Comparison of ENCODE assay signal across 17 cellular contexts in the genomic region with DNA sequence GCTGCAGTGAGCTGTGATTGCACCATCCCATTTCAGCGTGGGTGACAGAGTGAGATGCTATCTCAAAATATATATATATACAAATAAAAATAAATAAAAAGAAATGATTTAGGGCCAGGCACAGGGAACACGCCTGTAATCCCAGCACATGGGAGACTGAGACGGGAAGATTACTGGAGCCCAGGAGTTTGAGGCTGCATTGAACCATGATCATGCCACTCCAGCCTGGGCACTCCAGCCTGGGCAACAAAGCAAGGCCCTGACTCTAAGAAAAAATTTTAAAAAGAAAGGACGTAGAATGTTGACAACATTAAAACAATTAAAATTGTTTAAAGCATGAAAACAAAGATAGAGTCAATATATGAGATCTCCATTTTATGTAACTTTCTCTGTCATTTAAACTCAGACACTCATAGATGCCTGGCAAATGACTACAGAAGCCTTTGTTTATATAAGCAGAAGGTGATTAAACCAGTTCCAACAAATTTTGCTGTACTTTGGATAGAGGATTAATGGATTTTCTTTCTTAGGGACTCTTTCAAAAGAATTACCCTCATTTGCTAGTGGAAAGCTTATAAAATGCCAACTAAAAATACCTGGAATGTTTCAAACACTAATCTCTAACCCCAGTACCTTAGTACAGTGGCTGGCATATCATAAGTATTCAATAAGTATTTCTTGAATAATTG.
DNase-seq lines count a peak whose midpoint lies in the region; ATAC-seq lines count a peak whose summit lies in the region.
"Had no signal": no experiment of that assay in that cellular context is flagged by ENCODE, and none has a peak within 500 bp of the region (broad histone marks: within the 10 kb centered on the region; RNA-seq: fewer than 3 reads in every experiment).

No MANE protein-coding gene starts in this region.

- ATAC-seq in memory B cell (ENCODE audit: low read depth): no peak
- no peak for ATAC-seq in GM21737 (IDR thresholded peaks at IDR 0.05; ENCODE audit: unreplicated experiment)
- ATAC-seq in HG02642 (IDR thresholded peaks at IDR 0.05; ENCODE audit: poor library complexity, unreplicated experiment): no peak
- ATAC-seq: CD8-positive, alpha-beta T cell; K562 had no signal

- H3K4me3 Mint-ChIP-seq in memory B cell: no peak overlapping the region
- H3K4me3 Mint-ChIP-seq: CD8-positive, alpha-beta T cell had no signal

- H3K36me3 Mint-ChIP-seq in memory B cell: peaks cover 5% of the 10 kb centered on the region

- DNase-seq in AG08396 (ENCODE audit: low spot score): peak; percentile 22
- peak; percentile 58 for DNase-seq in HCEC 1CT
- peak; percentile 16 for DNase-seq in astrocyte of the hippocampus (ENCODE audit: low read depth, low spot score)
- no peak for DNase-seq in memory B cell (ENCODE audit: low spot score in 2 of 2)
- DNase-seq in foreskin melanocyte: no peak
- DNase-seq in NCI-H526 (lab: John Stamatoyannopoulos, UW): no peak
- DNase-seq: Calu3; CD8-positive, alpha-beta T cell; NCI-H1105; NCI-H1694; NCI-H2081 treated with DMSO at 0.1 percent for 48 hours; NCI-H748 treated with DMSO at 0.1 percent for 48 hours; NK-92 treated with Interleukin-12 subunit alpha and Interleukin-12 subunit beta, amount 100 ng/mL, for 24 hours; Right ventricle myocardium superior had no signal

- peaks cover 2% of the 10 kb centered on the region for H3K4me1 Mint-ChIP-seq in memory B cell

- H3K27ac Mint-ChIP-seq in memory B cell: peak overlapping the region; percentile 53
- H3K27ac Mint-ChIP-seq: CD8-positive, alpha-beta T cell had no signal

- no peaks in the 10 kb centered on the region for H3K27me3 Mint-ChIP-seq in memory B cell

- no peaks in the 10 kb centered on the region for H3K9me3 Mint-ChIP-seq in memory B cell
- H3K9me3 Mint-ChIP-seq: CD8-positive, alpha-beta T cell had no signal

Comparison
In these comparisons a context has a peak if more than half of its experiments do, and no peak if none do; other contexts are left out.
1. DNase-seq: peak in AG08396 (single experiment), HCEC 1CT (single experiment) and astrocyte of the hippocampus (single experiment); none in memory B cell (0 of 2), foreskin melanocyte (single experiment) and NCI-H526 (0 of 2).